In genomic region chr12:7081037-7081436, GRCh38 we compare ENCODE assay signal across 2 cellular contexts.
TF ChIP-seq lines count a peak whose summit lies in the region.

No MANE protein-coding gene starts in this region.

TF ChIP-seq in A549, 52 proteins besides CTCF, POLR2A, EP300 and RAD21:
- TF ChIP-seq MAFK (IDR thresholded peaks at IDR 0.05; ENCODE audit: partially characterized antibody) (no peak), PHF8 (IDR thresholded peaks at IDR 0.05; ENCODE audit: borderline replicate concordance, low read depth) (no peak), FOSL2 (IDR thresholded peaks at IDR 0.05) (no peak), FOSL2 (CRISPR knock-in tag; IDR thresholded peaks at IDR 0.05) (no peak), ZSCAN20 (CRISPR knock-in tag; IDR thresholded peaks at IDR 0.05) (no peak), HMGXB4 (CRISPR knock-in tag; IDR thresholded peaks at IDR 0.05; ENCODE audit: borderline replicate concordance) (no peak), ZC3H11A (IDR thresholded peaks at IDR 0.05) (no peak), SREBF2 (IDR thresholded peaks at IDR 0.05) (no peak), CHD4 (IDR thresholded peaks at IDR 0.05; ENCODE audit: borderline replicate concordance) (no peak), CBX8 (IDR thresholded peaks at IDR 0.05) (no peak), ESRRA (IDR thresholded peaks at IDR 0.05; ENCODE audit: borderline replicate concordance, low read length) (no peak), HDAC2 (IDR thresholded peaks at IDR 0.05) (no peak), JUN (IDR thresholded peaks at IDR 0.05) (no peak), ELK1 (IDR thresholded peaks at IDR 0.05; ENCODE audit: low read depth, low read length) (no peak), KDM5A (IDR thresholded peaks at IDR 0.05) (no peak), RARB (CRISPR knock-in tag; IDR thresholded peaks at IDR 0.05) (no peak), CEBPB (IDR thresholded peaks at IDR 0.05) (no peak), PBX3 (IDR thresholded peaks at IDR 0.05) (no peak)
TF ChIP-seq in A549: peak in this region for 0.

TF ChIP-seq in IMR-90, 13 proteins besides CTCF, POLR2A, EP300 and RAD21:
- no peak for TF ChIP-seq RFX5 (IDR thresholded peaks at IDR 0.05; ENCODE audit: low read depth, low read length)
- no peak for TF ChIP-seq MAZ (IDR thresholded peaks at IDR 0.05; ENCODE audit: borderline replicate concordance, low read depth, low read length)
- no peak for TF ChIP-seq CEBPB (IDR thresholded peaks at IDR 0.05; ENCODE audit: low read depth, low read length)
- no peak for TF ChIP-seq RCOR1 (IDR thresholded peaks at IDR 0.05; ENCODE audit: insufficient replicate concordance, low read length)
- TF ChIP-seq NFE2L2 (IDR thresholded peaks at IDR 0.05; ENCODE audit: low read depth, low read length), result no peak
- no peak for TF ChIP-seq SMC3 (IDR thresholded peaks at IDR 0.05; ENCODE audit: low read depth, low read length)
- no peak for TF ChIP-seq ELK1 (IDR thresholded peaks at IDR 0.05; ENCODE audit: borderline replicate concordance, low read depth, low read length)
- no peak for TF ChIP-seq BHLHE40 (IDR thresholded peaks at IDR 0.05; ENCODE audit: low read depth, low read length)
- TF ChIP-seq MXI1 (IDR thresholded peaks at IDR 0.05; ENCODE audit: borderline replicate concordance, low read depth, low read length), result no peak
- TF ChIP-seq CHD1 (IDR thresholded peaks at IDR 0.05; ENCODE audit: low read depth, low read length), result no peak
- no peak for TF ChIP-seq FOS (IDR thresholded peaks at IDR 0.05; ENCODE audit: low read depth, low read length)
- no peak for TF ChIP-seq USF2 (IDR thresholded peaks at IDR 0.05; ENCODE audit: low read depth, low read length)
TF ChIP-seq in IMR-90: peak in this region for 0.
